In genomic region chr4:121726642-121727268, GRCh38 we compare ENCODE assay signal across 8 cellular contexts. TPM values are rescaled to one million over a fixed set of nuclear protein-coding genes. Genes with fewer than 3 reads are reported as not detected.
DNase-seq lines count a peak whose midpoint lies in the region; ATAC-seq, FAIRE-seq and TF ChIP-seq lines count a peak whose summit lies in the region.

No MANE protein-coding gene starts in this region.

- ATAC-seq in A549 (peak; percentile 75 to 83; a peak in 5 of 6 replicates), GM21619 (IDR thresholded peaks at IDR 0.05; ENCODE audit: unreplicated experiment) (peak; percentile 97)
- peak; percentile 73 for ATAC-seq in natural killer cell treated with Interleukin-12 subunit alpha and Interleukin-12 subunit beta and Interleukin-15 and Interleukin-18, amount 100 ng/mL, for 72 hours

- no peak overlapping the region for H3K4me2 ChIP-seq in A549

- CTCF ChIA-PET in A549 (lab: Yijun Ruan, JAX), result interaction anchor here (1.7 to 3.5 kb wide), 6 partner anchors 10 to 59 kb away, joined by 3 to 19 read pairs (median 12); partner anchors contain the start of gene ANXA5

- H3K27ac Mint-ChIP-seq in natural killer cell treated with Interleukin-12 subunit alpha and Interleukin-12 subunit beta and Interleukin-15 and Interleukin-18, amount 100 ng/mL, for 72 hours, result no peak overlapping the region

- no peak for TF ChIP-seq EP300 in A549 (IDR thresholded peaks at IDR 0.05)

- 26% methylated on average over 3 of the region's 3 CpGs for WGBS in A549 (ENCODE audit: missing lambda C conversion rate)

- no peaks in the 10 kb centered on the region for H3K9me3 Mint-ChIP-seq in natural killer cell treated with Interleukin-12 subunit alpha and Interleukin-12 subunit beta and Interleukin-15 and Interleukin-18, amount 100 ng/mL, for 72 hours

- peak overlapping the region in 1 of 2 experiments; percentile 70; a peak in 3 of 6 replicates for H3K27ac ChIP-seq in A549

- TF ChIP-seq CTCF in A549 (IDR thresholded peaks at IDR 0.05) (peak; percentile 60), epithelial cell of proximal tubule (conservative IDR thresholded peaks at IDR 0.05; ENCODE audit: low read depth, low read length) (peak; percentile 75)

- TF ChIP-seq POLR2A in A549 (IDR thresholded peaks at IDR 0.05; ENCODE audit: low read length), result no peak

- H3K4me1 ChIP-seq in A549, result peaks cover 7% of the 10 kb centered on the region; the same call in 2 of the 3 replicates

- FAIRE-seq in A549 (lab: Jason Lieb, UNC) (no peak), HTR-8/SVneo (lab: Jason Lieb, UNC) (no peak)

- H3K9me3 ChIP-seq in A549, result no peaks in the 10 kb centered on the region

- POLR2A ChIA-PET in A549 (lab: Yijun Ruan, JAX), result no interaction called here

- DNase-seq in A549 (ENCODE audit: low read depth in 1 of 2, low spot score in 1 of 2) (peak; percentile 29 to 61), EH (ENCODE audit: low read depth) (peak; percentile 75), HTR-8/SVneo (ENCODE audit: insufficient read length, low spot score) (peak; percentile 51), SK-N-DZ (ENCODE audit: low spot score) (peak; percentile 39), epithelial cell of proximal tubule (ENCODE audit: low read depth) (no peak), NCI-H187 (lab: John Stamatoyannopoulos, UW) (no peak)
- DNase-seq in natural killer cell treated with Interleukin-12 subunit alpha and Interleukin-12 subunit beta and Interleukin-15 and Interleukin-18, amount 100 ng/mL, for 72 hours (ENCODE audit: low spot score), result no peak

- H3K4me3 ChIP-seq in A549, result no peak overlapping the region
- H3K4me3 ChIP-seq in epithelial cell of proximal tubule (ENCODE audit: low read depth, low read length), result no peak overlapping the region

- TF ChIP-seq RAD21 in A549 (conservative IDR thresholded peaks at IDR 0.05 in 1 of 2, IDR thresholded peaks at IDR 0.05 in 1 of 2), result peak; percentile 66 to 73

- H3K4me3 Mint-ChIP-seq in natural killer cell treated with Interleukin-12 subunit alpha and Interleukin-12 subunit beta and Interleukin-15 and Interleukin-18, amount 100 ng/mL, for 72 hours, result no peak overlapping the region

- no peaks in the 10 kb centered on the region for H3K36me3 Mint-ChIP-seq in natural killer cell treated with Interleukin-12 subunit alpha and Interleukin-12 subunit beta and Interleukin-15 and Interleukin-18, amount 100 ng/mL, for 72 hours

- H3K27me3 Mint-ChIP-seq in natural killer cell treated with Interleukin-12 subunit alpha and Interleukin-12 subunit beta and Interleukin-15 and Interleukin-18, amount 100 ng/mL, for 72 hours, result peaks cover 23 to 30% of the 10 kb centered on the region in 2 donors

- peaks cover 3 to 8% of the 10 kb centered on the region in 2 donors for H3K4me1 Mint-ChIP-seq in natural killer cell treated with Interleukin-12 subunit alpha and Interleukin-12 subunit beta and Interleukin-15 and Interleukin-18, amount 100 ng/mL, for 72 hours (ENCODE audit: low read depth in 2 of 2)

TF ChIP-seq in A549, 52 proteins besides CTCF, POLR2A, EP300 and RAD21:
- TF ChIP-seq TFCP2L1 (CRISPR knock-in tag; IDR thresholded peaks at IDR 0.05) (no peak), MAFK (IDR thresholded peaks at IDR 0.05; ENCODE audit: partially characterized antibody) (no peak), CEBPB (IDR thresholded peaks at IDR 0.05) (no peak), SMC3 (IDR thresholded peaks at IDR 0.05) (peak; percentile 72), USF2 (IDR thresholded peaks at IDR 0.05) (no peak), HOXB5 (CRISPR knock-in tag; IDR thresholded peaks at IDR 0.05) (no peak), CHD4 (IDR thresholded peaks at IDR 0.05; ENCODE audit: borderline replicate concordance) (no peak), TP53 (CRISPR knock-in tag; IDR thresholded peaks at IDR 0.05) (no peak)

RNA-seq across cellular contexts. Expression of gene ANXA5, which starts 30.0 kb away (rescaled TPM):
- polyA plus RNA-seq in A549 (2011; rRNA removed), result 330 and 356 TPM in 2 replicates
- polyA plus RNA-seq in A549 (2012; cell fraction: cytosol; rRNA removed), result 117 and 139 TPM in 2 replicates
- 101 and 102 TPM in 2 replicates for polyA plus RNA-seq in A549 (2012; cell fraction: nucleus; rRNA removed)
- polyA plus RNA-seq in A549 (2017; fragmentation: RNase III; extraction: RNeasy Plus Mini Kit Qiagen cat#74134 plus additional on column Dnase treatment), result 412 to 461 TPM (median 441 TPM) in 3 replicates
- polyA minus RNA-seq in A549 (2011; rRNA and poly(A)+ RNA removed), result 87.5 TPM in 2 replicates
- 35.5 and 43.6 TPM in 2 replicates for polyA plus RNA-seq in SK-N-DZ (2014; cell fraction: cytosol; rRNA removed)
- 27.1 and 29.5 TPM in 2 replicates for polyA plus RNA-seq in SK-N-DZ (2014; cell fraction: nucleus; rRNA removed)
- 308 and 352 TPM in 2 replicates for total RNA-seq in epithelial cell of proximal tubule
- 10 to 100 TPM; 33.8 to 77.9 TPM for total RNA-seq in natural killer cell treated with Interleukin-12 subunit alpha and Interleukin-12 subunit beta and Interleukin-15 and Interleukin-18, amount 100 ng/mL, for 72 hours

RNA-seq across cellular contexts. Expression of gene SMIM43, which starts 38.2 kb away (rescaled TPM):
- polyA plus RNA-seq in A549 (2011; rRNA removed), result 0.12 TPM in 2 replicates
- polyA plus RNA-seq in A549 (2012; cell fraction: cytosol; rRNA removed), result 0.03 and 0.13 TPM in 2 replicates
- 0.02 TPM in 1 of 2 replicates, not detected in the other for polyA plus RNA-seq in A549 (2012; cell fraction: nucleus; rRNA removed)
- polyA plus RNA-seq in A549 (2017; fragmentation: RNase III; extraction: RNeasy Plus Mini Kit Qiagen cat#74134 plus additional on column Dnase treatment), result 0.38 to 0.45 TPM (median 0.41 TPM) in 3 replicates
- not detected in 2 replicates for polyA minus RNA-seq in A549 (2011; rRNA and poly(A)+ RNA removed)
- not detected in 2 replicates for polyA plus RNA-seq in SK-N-DZ (2014; cell fraction: cytosol; rRNA removed)
- polyA plus RNA-seq in SK-N-DZ (2014; cell fraction: nucleus; rRNA removed), result not detected in 2 replicates
- total RNA-seq in epithelial cell of proximal tubule, result 0.07 TPM in 1 of 2 replicates, not detected in the other
- not detected for total RNA-seq in natural killer cell treated with Interleukin-12 subunit alpha and Interleukin-12 subunit beta and Interleukin-15 and Interleukin-18, amount 100 ng/mL, for 72 hours

Comparison
In these comparisons a context has a peak if more than half of its experiments do, and no peak if none do; other contexts are left out.
1. DNase-seq: peak in A549 (2 of 2), EH (single experiment), HTR-8/SVneo (single experiment) and SK-N-DZ (single experiment); none in epithelial cell of proximal tubule (single experiment), natural killer cell treated with Interleukin-12 subunit alpha and Interleukin-12 subunit beta and Interleukin-15 and Interleukin-18, amount 100 ng/mL, for 72 hours (single experiment) and NCI-H187 (0 of 2).
2. Peak in every context shown above with its lines, with median percentiles within 50 percentile points of each other: ATAC-seq.